9 cellular contexts compared by ENCODE assay signal in the genomic region with DNA sequence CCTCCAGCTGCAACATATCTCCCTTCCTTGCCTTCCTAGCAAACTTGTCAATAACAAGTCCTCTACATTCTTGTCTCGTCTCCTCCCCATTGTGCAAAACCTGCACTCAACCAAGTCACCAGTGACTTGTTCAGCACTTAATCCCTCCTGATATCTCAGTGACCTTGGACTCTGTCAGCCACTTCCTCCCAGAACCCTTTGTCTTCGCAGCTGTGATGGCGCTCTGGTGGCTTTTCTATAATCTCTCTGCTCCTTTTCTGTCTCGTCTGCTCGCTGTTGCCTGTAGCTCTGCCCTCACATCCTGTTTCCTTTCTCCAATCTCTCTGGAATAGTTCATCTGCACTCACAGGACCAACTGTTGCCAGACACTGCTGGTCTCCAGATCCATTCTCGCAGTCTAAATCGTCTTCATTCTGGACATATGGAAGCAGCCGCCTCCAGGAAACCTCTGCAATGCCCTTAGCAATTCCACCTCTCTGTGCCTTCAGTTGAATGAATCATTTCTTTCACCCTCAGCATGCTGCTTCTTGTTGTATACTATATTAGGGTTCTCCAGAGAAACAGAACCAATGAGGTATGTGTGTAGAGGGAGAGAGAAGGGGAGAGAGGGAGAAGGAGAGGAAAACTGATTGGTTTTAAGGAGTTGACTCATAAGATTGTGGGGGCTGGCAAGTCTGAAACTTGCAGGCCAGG. TPM values are rescaled to one million over a fixed set of nuclear protein-coding genes. Genes with fewer than 3 reads are reported as not detected.
DNase-seq lines count a peak whose midpoint lies in the region; ATAC-seq and TF ChIP-seq lines count a peak whose summit lies in the region.
"Had no signal": no experiment of that assay in that cellular context is flagged by ENCODE, and none has a peak within 500 bp of the region (broad histone marks: within the 10 kb centered on the region; RNA-seq: fewer than 3 reads in every experiment).

No MANE protein-coding gene starts in this region.

- POLR2A ChIA-PET in activated B cell treated with CpG ODN at 0.5 μM for 24 hours (lab: Charles Lee): interaction anchor here (1.5 kb wide), 1 partner anchor 56 kb away, joined by 4 read pairs; no protein-coding TSS in a partner anchor

- peaks cover 9% of the 10 kb centered on the region for H3K9me3 Mint-ChIP-seq in activated naive CD4-positive, alpha-beta T cell treated with anti-CD3 and anti-CD28 coated beads for 36 hours
- H3K9me3 Mint-ChIP-seq in activated naive CD4-positive, alpha-beta T cell treated with anti-CD3 and anti-CD28 coated beads, Interleukin-2, amount 50 U/mL, for 72 hours: peaks cover 0 to 10% of the 10 kb centered on the region in 2 donors
- peaks cover 6% of the 10 kb centered on the region for H3K9me3 Mint-ChIP-seq in activated B cell treated with CpG ODN at 0.5 μM for 24 hours

- peak overlapping the region; percentile 55 for H3K27ac Mint-ChIP-seq in activated naive CD4-positive, alpha-beta T cell treated with anti-CD3 and anti-CD28 coated beads for 36 hours
- H3K27ac Mint-ChIP-seq in activated naive CD4-positive, alpha-beta T cell treated with anti-CD3 and anti-CD28 coated beads, Interleukin-2, amount 50 U/mL, for 72 hours: no peak overlapping the region
- H3K27ac Mint-ChIP-seq in activated B cell treated with CpG ODN at 0.5 μM for 24 hours: peak overlapping the region; percentile 27

- peaks cover 64% of the 10 kb centered on the region for H3K4me1 Mint-ChIP-seq in activated naive CD4-positive, alpha-beta T cell treated with anti-CD3 and anti-CD28 coated beads for 36 hours (ENCODE audit: low read depth)
- H3K4me1 Mint-ChIP-seq in activated B cell treated with CpG ODN at 0.5 μM for 24 hours: peaks cover 68% of the 10 kb centered on the region

- peaks cover 0 to 9% (median 0%) of the 10 kb centered on the region in 11 donors for H3K9me3 ChIP-seq in heart right ventricle
- H3K9me3 ChIP-seq in testis: no peaks in the 10 kb centered on the region
- H3K9me3 ChIP-seq: vagina had no signal

- no peak for TF ChIP-seq POLR2A in testis (IDR thresholded peaks at IDR 0.05)

- peak overlapping the region; percentile 22 for H3K4me3 Mint-ChIP-seq in activated naive CD4-positive, alpha-beta T cell treated with anti-CD3 and anti-CD28 coated beads for 36 hours
- H3K4me3 Mint-ChIP-seq in activated B cell treated with CpG ODN at 0.5 μM for 24 hours: no peak overlapping the region

- CTCF ChIA-PET in activated naive CD4-positive, alpha-beta T cell treated with anti-CD3 and anti-CD28 coated beads for 36 hours (lab: Charles Lee): interaction anchor here (0.6 to 0.7 kb wide), 3 partner anchors 39 to 765 kb away, joined by 3 to 5 read pairs (median 3); no protein-coding TSS in a partner anchor
- CTCF ChIA-PET in activated B cell treated with CpG ODN at 0.5 μM for 24 hours (lab: Charles Lee): no interaction called here

- TF ChIP-seq CTCF in activated B cell treated with CpG ODN at 0.5 μM for 24 hours (IDR thresholded peaks at IDR 0.05): no peak
- no peak for TF ChIP-seq CTCF in heart right ventricle (IDR thresholded peaks at IDR 0.05)
- TF ChIP-seq CTCF in testis (IDR thresholded peaks at IDR 0.05): no peak

- H3K27ac ChIP-seq in heart right ventricle: peak overlapping the region in 9 of 10 donors; percentile 11 to 65 (median 55)
- H3K27ac ChIP-seq in testis: peak overlapping the region; percentile 18 to 60
- H3K27ac ChIP-seq: vagina had no signal

- DNase-seq in activated naive CD4-positive, alpha-beta T cell treated with anti-CD3 and anti-CD28 coated beads for 36 hours: peak; percentile 48
- no peak for DNase-seq in activated naive CD4-positive, alpha-beta T cell treated with anti-CD3 and anti-CD28 coated beads, Interleukin-2, amount 50 U/mL, for 72 hours (ENCODE audit: low spot score in 2 of 2)
- DNase-seq in activated B cell treated with CpG ODN at 0.5 μM for 24 hours (no peak), heart right ventricle (no peak), testis (peak; percentile 39)
- no peak for DNase-seq in stimulated activated CD4-positive, alpha-beta T cell treated with anti-CD3 and anti-CD28 coated beads, Interleukin-12 subunit alpha, Interleukin-12 subunit beta, amount 100 ng/mL, for 4 hours

- peak overlapping the region in 1 of 10 donors; percentile 5 for H3K4me3 ChIP-seq in heart right ventricle
- no peak overlapping the region for H3K4me3 ChIP-seq in testis
- H3K4me3 ChIP-seq: vagina had no signal

- ATAC-seq in activated naive CD4-positive, alpha-beta T cell treated with anti-CD3 and anti-CD28 coated beads, Interleukin-2, amount 50 U/mL, for 72 hours: no peak
- ATAC-seq in activated B cell treated with CpG ODN at 0.5 μM for 24 hours (ENCODE audit: low read depth) (no peak), heart right ventricle (peak in 7 of 8 donors; percentile 23 to 57 (median 31)), HG03196 (IDR thresholded peaks at IDR 0.05; ENCODE audit: unreplicated experiment) (no peak), GM18873 (IDR thresholded peaks at IDR 0.05; ENCODE audit: low FRiP score, unreplicated experiment) (no peak)

- H3K4me1 ChIP-seq in heart right ventricle (peaks cover 0 to 65% (median 18%) of the 10 kb centered on the region in 9 donors), testis (peaks cover 9% of the 10 kb centered on the region)

- no peaks in the 10 kb centered on the region for H3K36me3 Mint-ChIP-seq in activated naive CD4-positive, alpha-beta T cell treated with anti-CD3 and anti-CD28 coated beads for 36 hours (ENCODE audit: low read depth)
- peaks cover 12 to 15% of the 10 kb centered on the region in 2 donors for H3K36me3 Mint-ChIP-seq in activated naive CD4-positive, alpha-beta T cell treated with anti-CD3 and anti-CD28 coated beads, Interleukin-2, amount 50 U/mL, for 72 hours
- no peaks in the 10 kb centered on the region for H3K36me3 Mint-ChIP-seq in activated B cell treated with CpG ODN at 0.5 μM for 24 hours (ENCODE audit: low read depth)

- no peaks in the 10 kb centered on the region for H3K27me3 ChIP-seq in heart right ventricle
- H3K27me3 ChIP-seq in testis: no peaks in the 10 kb centered on the region
- H3K27me3 ChIP-seq: vagina had no signal

- no peaks in the 10 kb centered on the region for H3K27me3 Mint-ChIP-seq in activated naive CD4-positive, alpha-beta T cell treated with anti-CD3 and anti-CD28 coated beads for 36 hours (ENCODE audit: low read depth)
- no peaks in the 10 kb centered on the region for H3K27me3 Mint-ChIP-seq in activated B cell treated with CpG ODN at 0.5 μM for 24 hours

- intact Hi-C loops in activated naive CD4-positive, alpha-beta T cell treated with anti-CD3 and anti-CD28 coated beads for 36 hours (cut with micrococcal nuclease): no loop called here
- intact Hi-C loops in activated B cell treated with CpG ODN at 0.5 μM for 24 hours (cut with micrococcal nuclease) (no loop called here), heart right ventricle (cut with DNase I) (loop anchor here in 1 of 10 donors (2.0 kb wide), 1 partner anchor 66 kb away; no protein-coding TSS in a partner anchor), testis (cut with DNase I; ENCODE audit: low total_unique reads) (no loop called here)

- H3K36me3 ChIP-seq in heart right ventricle: no peaks in the 10 kb centered on the region
- H3K36me3 ChIP-seq in testis (ENCODE audit: low read depth, missing control alignments): no peaks in the 10 kb centered on the region
- H3K36me3 ChIP-seq: vagina had no signal

- WGBS in heart right ventricle, 2 donors: 20 to 42% methylated on average over 8 of the region's 8 CpGs
- WGBS in testis, 2 donors: 31 to 37% methylated on average over 8 of the region's 8 CpGs

RNA-seq across cellular contexts. Expression of gene IFNAR2, which starts 17.4 kb away (rescaled TPM):
- 10 to 100 TPM; 16.6 to 19.4 TPM for total RNA-seq in activated naive CD4-positive, alpha-beta T cell treated with anti-CD3 and anti-CD28 coated beads for 36 hours
- total RNA-seq in activated naive CD4-positive, alpha-beta T cell treated with anti-CD3 and anti-CD28 coated beads, Interleukin-2, amount 50 U/mL, for 72 hours: 10 to 100 TPM; 42.2 to 44.4 TPM
- total RNA-seq in activated B cell treated with CpG ODN at 0.5 μM for 24 hours (24.9 and 29.2 TPM in 2 replicates), heart right ventricle (10 to 100 TPM in 6 of 10 donors, 1 to 10 TPM in 4; 6.7 to 22.9 (median 10.4) TPM), testis (10 to 100 TPM in 1 of 2 donors, 1 to 10 TPM in 1; 8.6 to 13.1 TPM)
- polyA plus RNA-seq in heart right ventricle (10 to 100 TPM; 10.3 to 14.3 TPM), testis (ENCODE audit: insufficient read depth, low read depth, low replicate concordance) (10.7 TPM)

RNA-seq across cellular contexts. Expression of gene IL10RB, which starts 53.9 kb away (rescaled TPM):
- total RNA-seq in activated naive CD4-positive, alpha-beta T cell treated with anti-CD3 and anti-CD28 coated beads for 36 hours: 10 to 100 TPM; 23.9 TPM
- 10 to 100 TPM; 21.4 to 33.5 TPM for total RNA-seq in activated naive CD4-positive, alpha-beta T cell treated with anti-CD3 and anti-CD28 coated beads, Interleukin-2, amount 50 U/mL, for 72 hours
- 36.7 and 37.9 TPM in 2 replicates for total RNA-seq in activated B cell treated with CpG ODN at 0.5 μM for 24 hours
- 10 to 100 TPM in 1 of 10 donors, 1 to 10 TPM in 9; 4.1 to 16.8 (median 6.9) TPM for total RNA-seq in heart right ventricle
- 10 to 100 TPM; 11.9 to 12.1 TPM for polyA plus RNA-seq in heart right ventricle
- total RNA-seq in testis: 10 to 100 TPM; 14.3 to 19.3 TPM
- polyA plus RNA-seq in testis (ENCODE audit: insufficient read depth, low read depth, low replicate concordance): 14.4 TPM

Comparison
In these comparisons a context has a peak if more than half of its experiments do, and no peak if none do; other contexts are left out.
1. DNase-seq: peak in activated naive CD4-positive, alpha-beta T cell treated with anti-CD3 and anti-CD28 coated beads for 36 hours (single experiment) and testis (single experiment); none in activated naive CD4-positive, alpha-beta T cell treated with anti-CD3 and anti-CD28 coated beads, Interleukin-2, amount 50 U/mL, for 72 hours (0 of 2), activated B cell treated with CpG ODN at 0.5 μM for 24 hours (single experiment), heart right ventricle (0 of 2) and stimulated activated CD4-positive, alpha-beta T cell treated with anti-CD3 and anti-CD28 coated beads, Interleukin-12 subunit alpha, Interleukin-12 subunit beta, amount 100 ng/mL, for 4 hours (single experiment).
2. H3K27ac Mint-ChIP-seq: peak in activated naive CD4-positive, alpha-beta T cell treated with anti-CD3 and anti-CD28 coated beads for 36 hours (single experiment) and activated B cell treated with CpG ODN at 0.5 μM for 24 hours (single experiment); none in activated naive CD4-positive, alpha-beta T cell treated with anti-CD3 and anti-CD28 coated beads, Interleukin-2, amount 50 U/mL, for 72 hours (0 of 2).
3. ATAC-seq: peak in heart right ventricle (7 of 8); none in activated naive CD4-positive, alpha-beta T cell treated with anti-CD3 and anti-CD28 coated beads, Interleukin-2, amount 50 U/mL, for 72 hours (0 of 2), activated B cell treated with CpG ODN at 0.5 μM for 24 hours (single experiment), HG03196 (single experiment) and GM18873 (single experiment).